21 cellular contexts compared by ENCODE assay signal in the genomic region with DNA sequence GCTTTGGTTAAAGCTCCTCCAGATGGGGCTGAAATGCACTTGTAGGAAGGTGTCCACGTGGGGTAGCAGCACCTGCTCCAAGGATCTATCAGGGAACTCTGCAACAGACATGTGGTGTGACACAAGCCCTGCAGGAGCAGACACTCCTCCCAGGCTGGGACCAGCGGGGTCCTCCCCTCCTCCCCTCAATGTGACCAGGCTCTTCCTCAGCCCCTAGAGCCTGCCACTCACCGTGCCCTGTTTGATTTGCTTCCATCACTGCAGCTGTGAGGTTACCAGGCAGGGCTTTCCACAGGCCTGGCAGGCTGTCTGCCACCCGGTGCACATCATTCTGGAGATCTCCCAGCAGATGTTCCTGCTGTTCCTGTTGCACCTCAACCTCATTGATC. TPM values are rescaled to one million over a fixed set of nuclear protein-coding genes. Genes with fewer than 3 reads are reported as not detected.
A peak's percentile ranks its signal among the peaks of the same experiment; 100 is the strongest.
DNase-seq lines count a peak whose midpoint lies in the region; ATAC-seq and TF ChIP-seq lines count a peak whose summit lies in the region.
"Had no signal": no experiment of that assay in that cellular context is flagged by ENCODE, and none has a peak within 500 bp of the region (broad histone marks: within the 10 kb centered on the region; RNA-seq: fewer than 3 reads in every experiment).

No MANE protein-coding gene starts in this region.

- H3K27me3 Mint-ChIP-seq in activated CD8-positive, alpha-beta memory T cell treated with anti-CD3 and anti-CD28 coated beads, Interleukin-2, amount 10 ng/mL, durations not matched to agents 7 days and 5 days = peaks cover 14% of the 10 kb centered on the region
- peaks cover 7% of the 10 kb centered on the region for H3K27me3 Mint-ChIP-seq in chondrocyte (ENCODE audit: low read depth)
- peaks cover 3% of the 10 kb centered on the region for H3K27me3 Mint-ChIP-seq in nephron progenitor cell (ENCODE audit: low read depth, poor library complexity)

- H3K27ac ChIP-seq in vagina = no peak overlapping the region

- H3K4me1 Mint-ChIP-seq in activated CD8-positive, alpha-beta memory T cell treated with anti-CD3 and anti-CD28 coated beads, Interleukin-2, amount 10 ng/mL, durations not matched to agents 7 days and 5 days = peaks cover 11% of the 10 kb centered on the region
- H3K4me1 Mint-ChIP-seq in chondrocyte (ENCODE audit: low read depth) (peaks cover 5% of the 10 kb centered on the region), nephron progenitor cell (peaks cover 38% of the 10 kb centered on the region)

- no peaks in the 10 kb centered on the region for H3K36me3 Mint-ChIP-seq in activated CD8-positive, alpha-beta memory T cell treated with anti-CD3 and anti-CD28 coated beads, Interleukin-2, amount 10 ng/mL, durations not matched to agents 7 days and 5 days
- no peaks in the 10 kb centered on the region for H3K36me3 Mint-ChIP-seq in chondrocyte (ENCODE audit: low read depth)
- H3K36me3 Mint-ChIP-seq in nephron progenitor cell (ENCODE audit: low read depth) = peaks cover 13% of the 10 kb centered on the region

- H3K27me3 ChIP-seq in vagina = no peaks in the 10 kb centered on the region

- no peak overlapping the region for H3K4me3 Mint-ChIP-seq in activated CD8-positive, alpha-beta memory T cell treated with anti-CD3 and anti-CD28 coated beads, Interleukin-2, amount 10 ng/mL, durations not matched to agents 7 days and 5 days
- H3K4me3 Mint-ChIP-seq in chondrocyte (ENCODE audit: unreplicated experiment) = no peak overlapping the region
- no peak overlapping the region for H3K4me3 Mint-ChIP-seq in nephron progenitor cell
- H3K4me3 Mint-ChIP-seq: CD4-positive, alpha-beta T cell; HFFc6 had no signal

- no peaks in the 10 kb centered on the region for H3K9me3 ChIP-seq in vagina
- H3K9me3 ChIP-seq: Caco-2 had no signal

- no peak overlapping the region for H3K4me3 ChIP-seq in vagina

- no peaks in the 10 kb centered on the region for H3K36me3 ChIP-seq in vagina

- TF ChIP-seq CTCF in chondrocyte (IDR thresholded peaks at IDR 0.05) = no peak
- no peak for TF ChIP-seq CTCF in nephron progenitor cell (IDR thresholded peaks at IDR 0.05)
- no peak for TF ChIP-seq CTCF in vagina (IDR thresholded peaks at IDR 0.05)

- no peak overlapping the region for H3K27ac Mint-ChIP-seq in activated CD8-positive, alpha-beta memory T cell treated with anti-CD3 and anti-CD28 coated beads, Interleukin-2, amount 10 ng/mL, durations not matched to agents 7 days and 5 days
- H3K27ac Mint-ChIP-seq in chondrocyte (ENCODE audit: unreplicated experiment) (no peak overlapping the region), nephron progenitor cell (peak overlapping the region; percentile 88)
- H3K27ac Mint-ChIP-seq: CD4-positive, alpha-beta T cell; HFFc6 had no signal

- TF ChIP-seq POLR2A in vagina (IDR thresholded peaks at IDR 0.05) = no peak

- peaks cover 20% of the 10 kb centered on the region for H3K4me1 ChIP-seq in vagina
- H3K4me1 ChIP-seq: Caco-2 had no signal

- no peak for ATAC-seq in activated CD8-positive, alpha-beta memory T cell treated with anti-CD3 and anti-CD28 coated beads, Interleukin-2, amount 10 ng/mL, durations not matched to agents 7 days and 5 days
- ATAC-seq in GM21423 (IDR thresholded peaks at IDR 0.05; ENCODE audit: unreplicated experiment) = no peak

- CTCF ChIA-PET in activated CD8-positive, alpha-beta memory T cell treated with anti-CD3 and anti-CD28 coated beads, Interleukin-2, amount 10 ng/mL, durations not matched to agents 7 days and 5 days (lab: Charles Lee) = interaction anchor here (1.6 kb wide), 1 partner anchor 22 kb away, joined by 3 read pairs; no protein-coding TSS in a partner anchor

- peak; percentile 31 for DNase-seq in activated CD8-positive, alpha-beta memory T cell treated with anti-CD3 and anti-CD28 coated beads, Interleukin-2, amount 10 ng/mL, durations not matched to agents 7 days and 5 days
- DNase-seq in activated CD8-positive, alpha-beta memory T cell treated with anti-CD3 and anti-CD28 coated beads, Interleukin-2, amount 50 U/mL, for 48 hours = no peak
- DNase-seq in chondrocyte (ENCODE audit: low spot score) (peak; percentile 55), nephron progenitor cell (no peak), vagina (ENCODE audit: extremely low spot score in 2 of 2) (peak; percentile 84 to 88), DMS 273 treated with DMSO at 0.1 percent for 48 hours (lab: John Stamatoyannopoulos, UW) (no peak), AML-193 (lab: John Stamatoyannopoulos, UW) (no peak)
- DNase-seq: CD4-positive, alpha-beta T cell; DMS153; GDM1; HFFc6; KG1; MV-4-11; NCI-H1417; NCI-H187; NCI-H2107; NCI-H510A; NCI-H774 had no signal

- intact Hi-C loops in vagina (cut with DNase I) = no loop called here

- H3K9me3 Mint-ChIP-seq in activated CD8-positive, alpha-beta memory T cell treated with anti-CD3 and anti-CD28 coated beads, Interleukin-2, amount 10 ng/mL, durations not matched to agents 7 days and 5 days (ENCODE audit: low read depth) = no peaks in the 10 kb centered on the region
- H3K9me3 Mint-ChIP-seq in chondrocyte (ENCODE audit: low read depth) (no peaks in the 10 kb centered on the region), nephron progenitor cell (peaks cover 9% of the 10 kb centered on the region)
- H3K9me3 Mint-ChIP-seq: CD4-positive, alpha-beta T cell; HFFc6 had no signal

RNA-seq across cellular contexts. Expression of a gene that starts 13.4 kb away (rescaled TPM):
- total RNA-seq in activated CD8-positive, alpha-beta memory T cell treated with anti-CD3 and anti-CD28 coated beads, Interleukin-2, amount 10 ng/mL, durations not matched to agents 7 days and 5 days = not detected
- total RNA-seq in chondrocyte (0.31 to 0.92 TPM (median 0.40 TPM) in 3 replicates), vagina (57.2 TPM)

RNA-seq across cellular contexts. Expression of a gene that starts 14.4 kb away (rescaled TPM):
- not detected for total RNA-seq in activated CD8-positive, alpha-beta memory T cell treated with anti-CD3 and anti-CD28 coated beads, Interleukin-2, amount 10 ng/mL, durations not matched to agents 7 days and 5 days
- total RNA-seq in chondrocyte = 1.2 to 2.2 TPM (median 1.5 TPM) in 3 replicates
- total RNA-seq in vagina = 36.6 TPM
- total RNA-seq: CD4-positive, alpha-beta T cell had no signal

RNA-seq across cellular contexts. Expression of a gene that starts 24.3 kb away (rescaled TPM):
- total RNA-seq in activated CD8-positive, alpha-beta memory T cell treated with anti-CD3 and anti-CD28 coated beads, Interleukin-2, amount 10 ng/mL, durations not matched to agents 7 days and 5 days = not detected
- total RNA-seq in chondrocyte (0.54 to 0.65 TPM in 2 of 3 replicates, not detected in the other), vagina (374 TPM)
- total RNA-seq: Caco-2; CD4-positive, alpha-beta T cell; Daoy had no signal

Comparison
In these comparisons a context has a peak if more than half of its experiments do, and no peak if none do; other contexts are left out.
1. DNase-seq: peak in activated CD8-positive, alpha-beta memory T cell treated with anti-CD3 and anti-CD28 coated beads, Interleukin-2, amount 10 ng/mL, durations not matched to agents 7 days and 5 days (single experiment), chondrocyte (single experiment) and vagina (2 of 2); none in activated CD8-positive, alpha-beta memory T cell treated with anti-CD3 and anti-CD28 coated beads, Interleukin-2, amount 50 U/mL, for 48 hours (single experiment), nephron progenitor cell (single experiment), DMS 273 treated with DMSO at 0.1 percent for 48 hours (single experiment) and AML-193 (0 of 2).
2. RNA of a gene that starts 13.4 kb away (total RNA-seq): 57.2 TPM in vagina (single experiment); 0.31 to 0.92 TPM in chondrocyte and not detected in activated CD8-positive, alpha-beta memory T cell treated with anti-CD3 and anti-CD28 coated beads, Interleukin-2, amount 10 ng/mL, durations not matched to agents 7 days and 5 days; every median in the first group is over 10 times any median in the second.
3. RNA of a gene that starts 14.4 kb away (total RNA-seq): 36.6 TPM in vagina (single experiment); 1.2 to 2.2 TPM in chondrocyte and not detected in activated CD8-positive, alpha-beta memory T cell treated with anti-CD3 and anti-CD28 coated beads, Interleukin-2, amount 10 ng/mL, durations not matched to agents 7 days and 5 days; every median in the first group is over 10 times any median in the second.
4. RNA of a gene that starts 24.3 kb away (total RNA-seq): 374 TPM in vagina (single experiment); 0.54 to 0.65 TPM in chondrocyte and not detected in activated CD8-positive, alpha-beta memory T cell treated with anti-CD3 and anti-CD28 coated beads, Interleukin-2, amount 10 ng/mL, durations not matched to agents 7 days and 5 days; every median in the first group is over 100 times any median in the second.